Comparison of ENCODE assay signal across 17 cellular contexts in the genomic region with DNA sequence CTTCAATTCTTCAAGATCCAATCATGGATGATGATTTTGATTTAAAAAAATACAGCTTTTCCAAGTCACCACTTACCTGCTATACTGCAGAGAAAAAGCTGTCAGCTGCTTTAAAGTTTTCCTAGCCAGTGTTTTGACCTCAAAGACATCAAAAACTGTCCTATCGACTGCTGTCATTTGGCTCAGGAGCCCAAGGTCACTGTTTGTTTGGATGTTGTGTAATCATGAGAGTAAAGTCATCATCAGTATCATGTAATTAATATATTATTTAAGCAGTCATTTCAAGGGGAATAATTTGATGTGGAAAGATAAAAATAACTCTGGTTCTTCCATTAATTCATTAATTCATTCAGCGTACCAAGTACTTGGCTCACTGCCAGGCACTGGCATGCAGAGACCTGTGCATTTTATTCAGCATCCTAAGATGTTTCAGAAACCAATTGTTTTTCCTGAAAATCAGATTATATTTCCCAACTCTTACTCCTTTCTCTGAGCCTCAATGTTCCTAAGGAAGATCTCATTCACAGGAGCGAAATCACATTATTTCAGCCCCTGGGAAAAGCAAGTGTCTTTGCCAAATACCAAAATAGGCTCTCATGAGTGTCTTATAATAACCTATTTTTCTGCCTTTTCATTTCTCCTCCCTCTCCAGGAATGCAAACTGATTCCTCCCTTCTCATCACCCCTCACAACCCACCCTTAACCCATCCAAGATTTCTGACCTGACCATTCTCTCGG. TPM values are rescaled to one million over a fixed set of nuclear protein-coding genes. Genes with fewer than 3 reads are reported as not detected.
DNase-seq lines count a peak whose midpoint lies in the region; ATAC-seq and TF ChIP-seq lines count a peak whose summit lies in the region.
"Had no signal": no experiment of that assay in that cellular context is flagged by ENCODE, and none has a peak within 500 bp of the region (broad histone marks: within the 10 kb centered on the region; RNA-seq: fewer than 3 reads in every experiment).

No MANE protein-coding gene starts in this region.

- peaks cover 0 to 32% of the 10 kb centered on the region in 2 donors for H3K4me1 ChIP-seq in right atrium auricular region
- peaks cover 12% of the 10 kb centered on the region for H3K4me1 ChIP-seq in right cardiac atrium (ENCODE audit: control insufficient read depth, insufficient read depth, low read length)

- peak overlapping the region; percentile 53 for H3K27ac Mint-ChIP-seq in dendritic cell treated with granulocyte-macrophage colony-stimulating factor and Interleukin-4, amounts not matched to agents 40 ng/mL and 50 ng/mL, for 4 days
- H3K27ac Mint-ChIP-seq in activated CD4-positive, alpha-beta T cell treated with anti-CD3 and anti-CD28 coated beads, Interleukin-2, amount 10 ng/mL, durations not matched to agents 24 days and 14 days = no peak overlapping the region
- H3K27ac Mint-ChIP-seq: activated T-helper 17 cell treated with anti-CD3 and anti-CD28 coated beads, Interleukin-2, amount 50 U/mL, for 72 hours; T-helper 1 cell treated with Interleukin-12 subunit alpha and Interleukin-12 subunit beta and Interleukin-4 antibody, amounts not matched to agents 30 μg/mL and 1 μg/mL, for 36 hours had no signal

- no peak for TF ChIP-seq CTCF in right atrium auricular region (IDR thresholded peaks at IDR 0.05)

- DNase-seq in right atrium auricular region (ENCODE audit: low spot score) (no peak), right cardiac atrium (no peak), sciatic nerve (ENCODE audit: low spot score) (no peak)
- DNase-seq in activated CD4-positive, alpha-beta T cell treated with anti-CD3 and anti-CD28 coated beads for 1 hour = no peak
- DNase-seq in activated CD4-positive, alpha-beta T cell treated with anti-CD3 and anti-CD28 coated beads, Interleukin-2, amount 10 ng/mL, durations not matched to agents 24 days and 14 days = no peak
- DNase-seq: activated CD8-positive, alpha-beta memory T cell treated with anti-CD3 and anti-CD28 coated beads for 24 hours; naive thymus-derived CD8-positive, alpha-beta T cell; NCI-H146; SHP77; stimulated activated naive CD8-positive, alpha-beta T cell treated with anti-CD3 and anti-CD28 coated beads, Interleukin-15, Interleukin-2, amounts not matched to agents 100 U/mL and 50 U/mL, for 24 hours had no signal

- ATAC-seq in right cardiac atrium (no peak), sciatic nerve (peak; percentile 72), GM21447 (IDR thresholded peaks at IDR 0.05; ENCODE audit: unreplicated experiment) (no peak), HG03039 (IDR thresholded peaks at IDR 0.05; ENCODE audit: unreplicated experiment) (no peak)
- ATAC-seq: activated T-helper 17 cell treated with anti-CD3 and anti-CD28 coated beads, Interleukin-2, amount 50 U/mL, for 72 hours; naive thymus-derived CD8-positive, alpha-beta T cell; psoas muscle; stimulated activated naive CD8-positive, alpha-beta T cell treated with anti-CD3 and anti-CD28 coated beads, Interleukin-15, Interleukin-2, amounts not matched to agents 100 U/mL and 50 U/mL, for 24 hours had no signal

- peak overlapping the region; percentile 9 to 15 for H3K27ac ChIP-seq in right atrium auricular region
- no peak overlapping the region for H3K27ac ChIP-seq in right cardiac atrium (ENCODE audit: low read length)
- H3K27ac ChIP-seq: psoas muscle had no signal

- no peaks in the 10 kb centered on the region for H3K36me3 Mint-ChIP-seq in dendritic cell treated with granulocyte-macrophage colony-stimulating factor and Interleukin-4, amounts not matched to agents 40 ng/mL and 50 ng/mL, for 4 days (ENCODE audit: low read depth)
- H3K36me3 Mint-ChIP-seq in activated CD4-positive, alpha-beta T cell treated with anti-CD3 and anti-CD28 coated beads, Interleukin-2, amount 10 ng/mL, durations not matched to agents 24 days and 14 days (ENCODE audit: low read depth) = no peaks in the 10 kb centered on the region
- H3K36me3 Mint-ChIP-seq: naive thymus-derived CD8-positive, alpha-beta T cell had no signal

- no peak overlapping the region for H3K4me3 Mint-ChIP-seq in dendritic cell treated with granulocyte-macrophage colony-stimulating factor and Interleukin-4, amounts not matched to agents 40 ng/mL and 50 ng/mL, for 4 days
- no peak overlapping the region for H3K4me3 Mint-ChIP-seq in activated CD4-positive, alpha-beta T cell treated with anti-CD3 and anti-CD28 coated beads, Interleukin-2, amount 10 ng/mL, durations not matched to agents 24 days and 14 days
- H3K4me3 Mint-ChIP-seq: activated T-helper 17 cell treated with anti-CD3 and anti-CD28 coated beads, Interleukin-2, amount 50 U/mL, for 72 hours; naive thymus-derived CD8-positive, alpha-beta T cell; T-helper 1 cell treated with Interleukin-12 subunit alpha and Interleukin-12 subunit beta and Interleukin-4 antibody, amounts not matched to agents 30 μg/mL and 1 μg/mL, for 36 hours had no signal

- H3K9me3 ChIP-seq in right atrium auricular region = no peaks in the 10 kb centered on the region
- H3K9me3 ChIP-seq in right cardiac atrium (ENCODE audit: control insufficient read depth, low read length) = no peaks in the 10 kb centered on the region
- H3K9me3 ChIP-seq: psoas muscle had no signal

- H3K36me3 ChIP-seq in right atrium auricular region = no peaks in the 10 kb centered on the region

- intact Hi-C loops in right cardiac atrium (cut with DNase I) = loop anchor here in 1 of 4 donors (10.0 kb wide), 1 partner anchor 145 kb away; no protein-coding TSS in a partner anchor
- intact Hi-C loops in dendritic cell treated with granulocyte-macrophage colony-stimulating factor and Interleukin-4, amounts not matched to agents 40 ng/mL and 50 ng/mL, for 4 days (cut with micrococcal nuclease) = no loop called here
- intact Hi-C loops in sciatic nerve (cut with DNase I) = no loop called here
- intact Hi-C loops in activated CD4-positive, alpha-beta T cell treated with anti-CD3 and anti-CD28 coated beads, Interleukin-2, amount 10 ng/mL, durations not matched to agents 24 days and 14 days (cut with micrococcal nuclease) = no loop called here

- WGBS in right cardiac atrium = 50% methylated on average over 4 of the region's 4 CpGs

- H3K27me3 ChIP-seq in right atrium auricular region (no peaks in the 10 kb centered on the region), right cardiac atrium (ENCODE audit: control insufficient read depth, insufficient read depth) (no peaks in the 10 kb centered on the region)

- H3K27me3 Mint-ChIP-seq in dendritic cell treated with granulocyte-macrophage colony-stimulating factor and Interleukin-4, amounts not matched to agents 40 ng/mL and 50 ng/mL, for 4 days = no peaks in the 10 kb centered on the region
- H3K27me3 Mint-ChIP-seq in activated CD4-positive, alpha-beta T cell treated with anti-CD3 and anti-CD28 coated beads, Interleukin-2, amount 10 ng/mL, durations not matched to agents 24 days and 14 days = peaks cover 7% of the 10 kb centered on the region

- H3K4me1 Mint-ChIP-seq in dendritic cell treated with granulocyte-macrophage colony-stimulating factor and Interleukin-4, amounts not matched to agents 40 ng/mL and 50 ng/mL, for 4 days (ENCODE audit: low read depth) = peaks cover 38% of the 10 kb centered on the region
- peaks cover 5% of the 10 kb centered on the region for H3K4me1 Mint-ChIP-seq in activated CD4-positive, alpha-beta T cell treated with anti-CD3 and anti-CD28 coated beads, Interleukin-2, amount 10 ng/mL, durations not matched to agents 24 days and 14 days
- H3K4me1 Mint-ChIP-seq: activated T-helper 17 cell treated with anti-CD3 and anti-CD28 coated beads, Interleukin-2, amount 50 U/mL, for 72 hours had no signal

- H3K4me3 ChIP-seq in right atrium auricular region (no peak overlapping the region), right cardiac atrium (ENCODE audit: low read length) (no peak overlapping the region)
- H3K4me3 ChIP-seq: psoas muscle had no signal

- no peaks in the 10 kb centered on the region for H3K9me3 Mint-ChIP-seq in dendritic cell treated with granulocyte-macrophage colony-stimulating factor and Interleukin-4, amounts not matched to agents 40 ng/mL and 50 ng/mL, for 4 days
- no peaks in the 10 kb centered on the region for H3K9me3 Mint-ChIP-seq in activated CD4-positive, alpha-beta T cell treated with anti-CD3 and anti-CD28 coated beads, Interleukin-2, amount 10 ng/mL, durations not matched to agents 24 days and 14 days
- H3K9me3 Mint-ChIP-seq: activated T-helper 17 cell treated with anti-CD3 and anti-CD28 coated beads, Interleukin-2, amount 50 U/mL, for 72 hours; naive thymus-derived CD8-positive, alpha-beta T cell; T-helper 1 cell treated with Interleukin-12 subunit alpha and Interleukin-12 subunit beta and Interleukin-4 antibody, amounts not matched to agents 30 μg/mL and 1 μg/mL, for 36 hours had no signal

RNA-seq across cellular contexts. Expression of a gene that starts 59.9 kb away (rescaled TPM):
- 1 to 10 TPM in 1 of 2 donors, under 1 TPM in 1; 0.63 to 2.5 TPM for total RNA-seq in right atrium auricular region
- 1 to 10 TPM; 1.3 to 2.3 (median 1.5) TPM for total RNA-seq in right cardiac atrium
- polyA plus RNA-seq in right cardiac atrium = 0.54 TPM
- total RNA-seq in sciatic nerve = 0.98 TPM
- total RNA-seq in activated CD4-positive, alpha-beta T cell treated with anti-CD3 and anti-CD28 coated beads, Interleukin-2, amount 10 ng/mL, durations not matched to agents 24 days and 14 days = not detected in 2 replicates
- total RNA-seq: activated T-helper 17 cell treated with anti-CD3 and anti-CD28 coated beads, Interleukin-2, amount 50 U/mL, for 72 hours; endothelial cell of umbilical vein had no signal
- polyA plus RNA-seq: endothelial cell of umbilical vein had no signal
